Comparison of ENCODE assay signal across 10 cellular contexts in the genomic region with DNA sequence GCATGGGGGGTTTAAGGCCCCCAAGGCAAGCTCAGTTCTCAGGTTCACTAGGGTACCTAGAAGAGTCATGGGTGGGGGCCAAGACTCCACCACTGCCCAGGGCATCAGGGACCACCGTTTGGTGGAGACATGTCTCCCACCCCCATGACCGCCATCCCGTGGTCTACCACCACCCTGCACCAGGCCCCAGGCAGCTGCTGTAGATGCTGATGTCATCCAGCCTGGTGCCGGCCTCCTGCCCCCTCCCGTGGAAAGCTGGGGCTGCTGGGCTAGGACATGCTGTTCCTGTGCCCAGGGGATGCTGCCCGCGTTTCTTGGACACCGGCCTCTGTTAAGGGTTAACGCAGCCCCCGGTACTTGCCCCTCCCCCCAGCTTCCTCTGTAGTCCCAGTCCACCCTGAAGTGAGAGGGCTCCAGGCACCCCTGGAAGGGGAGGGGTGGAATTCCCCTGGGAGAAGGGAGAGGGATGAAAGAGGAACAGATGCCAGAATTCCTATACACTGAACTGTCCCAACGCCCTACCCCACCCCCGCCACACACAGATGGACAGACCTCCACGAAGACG. TPM values are rescaled to one million over a fixed set of nuclear protein-coding genes. Genes with fewer than 3 reads are reported as not detected.
A peak's percentile ranks its signal among the peaks of the same experiment; 100 is the strongest.
DNase-seq lines count a peak whose midpoint lies in the region; ATAC-seq, FAIRE-seq and TF ChIP-seq lines count a peak whose summit lies in the region.
"Had no signal": no experiment of that assay in that cellular context is flagged by ENCODE, and none has a peak within 500 bp of the region (broad histone marks: within the 10 kb centered on the region; RNA-seq: fewer than 3 reads in every experiment).

No MANE protein-coding gene starts in this region.

- ATAC-seq in HG02623 (IDR thresholded peaks at IDR 0.05; ENCODE audit: unreplicated experiment) = no peak
- ATAC-seq in HG03025 (IDR thresholded peaks at IDR 0.05; ENCODE audit: low FRiP score, unreplicated experiment) = no peak
- ATAC-seq: natural killer cell treated with Interleukin-12 subunit alpha and Interleukin-12 subunit beta and Interleukin-15 and Interleukin-18, amount 100 ng/mL, for 72 hours had no signal

- H3K4me3 Mint-ChIP-seq in CD14-positive monocyte = no peak overlapping the region
- H3K4me3 Mint-ChIP-seq: natural killer cell treated with Interleukin-12 subunit alpha and Interleukin-12 subunit beta and Interleukin-15 and Interleukin-18, amount 100 ng/mL, for 72 hours had no signal

- H3K27me3 ChIP-seq in kidney epithelial cell (ENCODE audit: control insufficient read depth, insufficient read depth, low read length) = peaks cover 2% of the 10 kb centered on the region
- H3K27me3 ChIP-seq in thymus (ENCODE audit: control insufficient read depth, insufficient read depth) = no peaks in the 10 kb centered on the region

- H3K27ac ChIP-seq in caudate nucleus (ENCODE audit: low read depth, low read length) = peak overlapping the region; percentile 96
- peak overlapping the region; percentile 62 for H3K27ac ChIP-seq in thymus (ENCODE audit: low read depth)

- H3K4me3 ChIP-seq in kidney epithelial cell (ENCODE audit: low read depth, low read length) (peak overlapping the region; percentile 15), thymus (ENCODE audit: low read length) (no peak overlapping the region)

- peak; percentile 93 for FAIRE-seq in HTR-8/SVneo (lab: Jason Lieb, UNC)

- no peaks in the 10 kb centered on the region for H3K36me3 Mint-ChIP-seq in CD14-positive monocyte
- H3K36me3 Mint-ChIP-seq: natural killer cell treated with Interleukin-12 subunit alpha and Interleukin-12 subunit beta and Interleukin-15 and Interleukin-18, amount 100 ng/mL, for 72 hours had no signal

- no peaks in the 10 kb centered on the region for H3K9me3 Mint-ChIP-seq in CD14-positive monocyte
- H3K9me3 Mint-ChIP-seq: natural killer cell treated with Interleukin-12 subunit alpha and Interleukin-12 subunit beta and Interleukin-15 and Interleukin-18, amount 100 ng/mL, for 72 hours had no signal

- no peaks in the 10 kb centered on the region for H3K9me3 ChIP-seq in thymus (ENCODE audit: control insufficient read depth)

- H3K4me1 Mint-ChIP-seq in CD14-positive monocyte = peaks cover 11% of the 10 kb centered on the region

- intact Hi-C loops in CD14-positive monocyte (cut with micrococcal nuclease) = no loop called here

- 62% methylated on average over 14 of the region's 14 CpGs for WGBS in thymus

- H3K36me3 ChIP-seq in kidney epithelial cell (ENCODE audit: control insufficient read depth, insufficient read depth, low read length) (no peaks in the 10 kb centered on the region), thymus (ENCODE audit: control insufficient read depth, insufficient read depth) (no peaks in the 10 kb centered on the region)

- TF ChIP-seq CTCF in kidney epithelial cell (IDR thresholded peaks at IDR 0.05; ENCODE audit: insufficient read depth, low read length, poor library complexity, severe bottlenecking) (peak; percentile 6), CD14-positive monocyte (IDR thresholded peaks at IDR 0.05) (no peak)

- no peak overlapping the region for H3K27ac Mint-ChIP-seq in CD14-positive monocyte
- H3K27ac Mint-ChIP-seq: natural killer cell treated with Interleukin-12 subunit alpha and Interleukin-12 subunit beta and Interleukin-15 and Interleukin-18, amount 100 ng/mL, for 72 hours had no signal

- H3K27me3 Mint-ChIP-seq in CD14-positive monocyte (ENCODE audit: low read depth in 3 of 3) = peaks cover 4 to 15% (median 4%) of the 10 kb centered on the region in 3 donors

- no peaks in the 10 kb centered on the region for H3K4me1 ChIP-seq in thymus (ENCODE audit: control insufficient read depth, insufficient read depth, low read length)

- DNase-seq in HTR-8/SVneo (ENCODE audit: insufficient read length, low spot score) = peak; percentile 67
- DNase-seq in caudate nucleus (lab: John Stamatoyannopoulos, UW) = peak in 58 of 61 donors; percentile 18 to 86 (median 57)
- DNase-seq in kidney epithelial cell (ENCODE audit: low read depth) = no peak
- no peak for DNase-seq in DMS79 (lab: John Stamatoyannopoulos, UW)
- no peak for DNase-seq in CD14-positive monocyte (ENCODE audit: low spot score)
- DNase-seq: NCI-H187 treated with DMSO at 0.1 percent for 48 hours had no signal

RNA-seq across cellular contexts. Expression of a gene that starts 0.6 kb away (rescaled TPM):
- 0.29 and 1.6 TPM in 2 replicates for total RNA-seq in kidney epithelial cell
- 6.6 TPM for polyA plus RNA-seq in thymus
- not detected for polyA plus RNA-seq in CD14-positive monocyte
- total RNA-seq: natural killer cell treated with Interleukin-12 subunit alpha and Interleukin-12 subunit beta and Interleukin-15 and Interleukin-18, amount 100 ng/mL, for 72 hours had no signal

RNA-seq across cellular contexts. Expression of a gene that starts 34.6 kb away (rescaled TPM):
- total RNA-seq in kidney epithelial cell = 32.0 and 38.4 TPM in 2 replicates
- 67.3 TPM for polyA plus RNA-seq in thymus
- polyA plus RNA-seq in CD14-positive monocyte = 10 to 100 TPM; 37.2 to 39.3 TPM

RNA-seq across cellular contexts. Expression of a gene that starts 42.8 kb away (rescaled TPM):
- 78.0 and 80.6 TPM in 2 replicates for total RNA-seq in kidney epithelial cell
- polyA plus RNA-seq in thymus (67.5 TPM), CD14-positive monocyte (10 to 100 TPM; 11.4 to 13.8 TPM)

RNA-seq across cellular contexts. Expression of a gene that starts 57.7 kb away (rescaled TPM):
- not detected in 2 replicates for total RNA-seq in kidney epithelial cell
- polyA plus RNA-seq in thymus = 8.7 TPM
- not detected for polyA plus RNA-seq in CD14-positive monocyte
- total RNA-seq: natural killer cell treated with Interleukin-12 subunit alpha and Interleukin-12 subunit beta and Interleukin-15 and Interleukin-18, amount 100 ng/mL, for 72 hours had no signal

Comparison
In these comparisons a context has a peak if more than half of its experiments do, and no peak if none do; other contexts are left out.
1. DNase-seq: peak in HTR-8/SVneo (single experiment) and caudate nucleus (58 of 61); none in kidney epithelial cell (single experiment), DMS79 (single experiment) and CD14-positive monocyte (single experiment).